In the genomic region with DNA sequence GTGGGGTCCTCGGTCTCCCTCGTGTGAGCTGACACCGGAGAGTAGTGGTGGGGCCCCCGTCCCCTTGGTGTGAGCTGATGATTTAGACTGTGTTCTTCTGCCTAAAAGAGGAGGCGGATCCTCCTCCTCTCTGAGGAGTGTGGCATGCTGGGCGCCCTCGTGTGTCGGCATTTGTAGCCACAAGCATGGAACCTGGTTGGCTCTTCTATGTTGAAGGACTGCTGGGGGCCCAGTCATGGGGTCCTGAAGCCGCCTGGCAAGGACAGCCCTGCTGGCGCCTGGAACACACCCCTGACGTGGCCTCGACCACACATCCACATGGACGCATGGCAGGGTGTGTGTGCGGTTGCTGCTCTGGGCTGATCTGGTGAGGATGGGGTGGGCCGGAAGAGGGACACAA, we compare ENCODE assay signal across 9 cellular contexts. TPM values are rescaled to one million over a fixed set of nuclear protein-coding genes. Genes with fewer than 3 reads are reported as not detected.
A peak's percentile ranks its signal among the peaks of the same experiment; 100 is the strongest.
DNase-seq lines count a peak whose midpoint lies in the region; TF ChIP-seq lines count a peak whose summit lies in the region.
"Had no signal": no experiment of that assay in that cellular context is flagged by ENCODE, and none has a peak within 500 bp of the region (broad histone marks: within the 10 kb centered on the region; RNA-seq: fewer than 3 reads in every experiment).

No MANE protein-coding gene starts in this region.

- H3K27me3 Mint-ChIP-seq in activated CD4-positive, alpha-beta T cell treated with anti-CD3 and anti-CD28 coated beads, Interleukin-2, amount 10 ng/mL, durations not matched to agents 24 days and 14 days = no peaks in the 10 kb centered on the region
- H3K27me3 Mint-ChIP-seq: activated B cell treated with CpG ODN at 0.5 μM for 24 hours had no signal

- CTCF ChIA-PET in OCI-LY7 (lab: Charles Lee; ENCODE audit: unreplicated experiment) = no interaction called here

- H2AFZ ChIP-seq in OCI-LY7 (ENCODE audit: low read length) = no peak overlapping the region
- H2AFZ ChIP-seq in fibroblast of lung (ENCODE audit: low read length) = no peak overlapping the region
- H2AFZ ChIP-seq in smooth muscle cell (ENCODE audit: low read depth) = no peak overlapping the region

- no peaks in the 10 kb centered on the region for H3K9me3 Mint-ChIP-seq in activated CD4-positive, alpha-beta T cell treated with anti-CD3 and anti-CD28 coated beads, Interleukin-2, amount 10 ng/mL, durations not matched to agents 24 days and 14 days
- H3K9me3 Mint-ChIP-seq: activated B cell treated with CpG ODN at 0.5 μM for 24 hours had no signal

- H3K36me3 Mint-ChIP-seq in activated CD4-positive, alpha-beta T cell treated with anti-CD3 and anti-CD28 coated beads, Interleukin-2, amount 10 ng/mL, durations not matched to agents 24 days and 14 days (ENCODE audit: low read depth) = peaks cover 15% of the 10 kb centered on the region

- POLR2A ChIA-PET in OCI-LY7 (lab: Charles Lee) = no interaction called here

- H3K9ac ChIP-seq in fibroblast of lung (ENCODE audit: insufficient read depth, low read length) (no peak overlapping the region), smooth muscle cell (ENCODE audit: low read depth) (no peak overlapping the region)

- H4K20me1 ChIP-seq in OCI-LY7 (ENCODE audit: insufficient read depth, low read length) = no peaks in the 10 kb centered on the region
- H4K20me1 ChIP-seq in fibroblast of lung (ENCODE audit: control insufficient read depth, extremely low read depth, insufficient read depth, low read length) = no peaks in the 10 kb centered on the region
- peaks cover 61% of the 10 kb centered on the region for H4K20me1 ChIP-seq in smooth muscle cell (ENCODE audit: low read depth)

- BruUV-seq in OCI-LY7 (replicated peaks; lab: Mats Ljungman, UMichigan) = no TSS peak

- H3K79me2 ChIP-seq in OCI-LY7 (ENCODE audit: insufficient read depth, low read depth, low read length) = no peaks in the 10 kb centered on the region
- no peaks in the 10 kb centered on the region for H3K79me2 ChIP-seq in fibroblast of lung (ENCODE audit: control insufficient read depth, insufficient read depth, low read length)
- peaks cover 3% of the 10 kb centered on the region for H3K79me2 ChIP-seq in smooth muscle cell (ENCODE audit: low read depth)

- H3K27ac Mint-ChIP-seq in activated CD4-positive, alpha-beta T cell treated with anti-CD3 and anti-CD28 coated beads, Interleukin-2, amount 10 ng/mL, durations not matched to agents 24 days and 14 days = no peak overlapping the region
- H3K27ac Mint-ChIP-seq: activated B cell treated with CpG ODN at 0.5 μM for 24 hours had no signal

- H3K9me3 ChIP-seq in OCI-LY7 (ENCODE audit: low read length) = no peaks in the 10 kb centered on the region
- no peaks in the 10 kb centered on the region for H3K9me3 ChIP-seq in fibroblast of lung (ENCODE audit: control insufficient read depth, insufficient read depth, low read depth, low read length)
- no peaks in the 10 kb centered on the region for H3K9me3 ChIP-seq in smooth muscle cell (replicated peaks; ENCODE audit: low read depth)

- 84% methylated on average over 15 of the region's 15 CpGs for WGBS in smooth muscle cell (ENCODE audit: low lambda C conversion rate)

- no peaks in the 10 kb centered on the region for H3F3A ChIP-seq in smooth muscle cell (ENCODE audit: low read depth)

- no peaks in the 10 kb centered on the region for H3K9me2 ChIP-seq in OCI-LY7 (ENCODE audit: insufficient read depth, low read length)

- peak; percentile 66 for DNase-seq in activated CD4-positive, alpha-beta T cell treated with anti-CD3 and anti-CD28 coated beads, Interleukin-2, amount 10 ng/mL, durations not matched to agents 24 days and 14 days
- no peak for DNase-seq in activated CD4-positive, alpha-beta T cell treated with anti-CD3 and anti-CD28 coated beads for 4 hours
- DNase-seq in OCI-LY7 (ENCODE audit: low spot score) (peak; percentile 38), fibroblast of lung (ENCODE audit: low read depth in 2 of 2) (peak; percentile 28 to 57), smooth muscle cell (lab: John Stamatoyannopoulos, UW; ENCODE audit: unreplicated experiment) (no peak), amniotic stem cell (lab: John Stamatoyannopoulos, UW) (no peak), dedifferentiated amniotic fluid mesenchymal stem cell (ENCODE audit: extremely low spot score) (no peak), occipital lobe (lab: John Stamatoyannopoulos, UW) (no peak)
- DNase-seq: activated B cell treated with CpG ODN at 0.5 μM for 24 hours had no signal

- H3K4me2 ChIP-seq in OCI-LY7 (ENCODE audit: low read length) (no peak overlapping the region), fibroblast of lung (ENCODE audit: extremely low read depth, insufficient read depth, low read length) (no peak overlapping the region), smooth muscle cell (no peak overlapping the region)

- intact Hi-C loops in activated CD4-positive, alpha-beta T cell treated with anti-CD3 and anti-CD28 coated beads, Interleukin-2, amount 10 ng/mL, durations not matched to agents 24 days and 14 days (cut with micrococcal nuclease) = no loop called here
- intact Hi-C loops in OCI-LY7 (cut with micrococcal nuclease; ENCODE audit: unreplicated experiment) = loop anchor here (5.0 kb wide), 1 partner anchor 129 kb away; no protein-coding TSS in a partner anchor

- H3K36me3 ChIP-seq in OCI-LY7 (ENCODE audit: insufficient read depth, low read length) (peaks cover 25% of the 10 kb centered on the region; the same call in 1 of the 2 replicates), fibroblast of lung (ENCODE audit: control insufficient read depth, insufficient read depth, low read length) (peaks cover 25% of the 10 kb centered on the region), smooth muscle cell (ENCODE audit: low read depth) (no peaks in the 10 kb centered on the region)

- H3K4me1 ChIP-seq in OCI-LY7 (ENCODE audit: insufficient read depth, low read length, poor library complexity, severe bottlenecking) (no peaks in the 10 kb centered on the region), fibroblast of lung (ENCODE audit: control insufficient read depth, extremely low read depth, insufficient read depth, low read length) (no peaks in the 10 kb centered on the region), smooth muscle cell (ENCODE audit: low read depth) (no peaks in the 10 kb centered on the region)

- H3K4me3 ChIP-seq in OCI-LY7 (ENCODE audit: low read depth, low read length, poor library complexity, severe bottlenecking) (no peak overlapping the region), fibroblast of lung (replicated peaks in 1 of 4; ENCODE audit: control extremely low read depth in 1 of 4, insufficient read depth in 1 of 4, low read depth in 3 of 4, low read length in 4 of 4) (no peak overlapping the region), smooth muscle cell (no peak overlapping the region)

- no peak overlapping the region for H3K4me3 Mint-ChIP-seq in activated CD4-positive, alpha-beta T cell treated with anti-CD3 and anti-CD28 coated beads, Interleukin-2, amount 10 ng/mL, durations not matched to agents 24 days and 14 days
- H3K4me3 Mint-ChIP-seq: activated B cell treated with CpG ODN at 0.5 μM for 24 hours had no signal

- H3K27me3 ChIP-seq in fibroblast of lung (ENCODE audit: control insufficient read depth, insufficient read depth, low read length) (no peaks in the 10 kb centered on the region), smooth muscle cell (ENCODE audit: low read depth) (no peaks in the 10 kb centered on the region)

- H3K27ac ChIP-seq in OCI-LY7 (ENCODE audit: low read depth, low read length, poor library complexity, severe bottlenecking) (no peak overlapping the region), fibroblast of lung (ENCODE audit: insufficient read depth, low read length) (no peak overlapping the region), smooth muscle cell (ENCODE audit: low read depth) (no peak overlapping the region)

- H3K4me1 Mint-ChIP-seq in activated CD4-positive, alpha-beta T cell treated with anti-CD3 and anti-CD28 coated beads, Interleukin-2, amount 10 ng/mL, durations not matched to agents 24 days and 14 days = peaks cover 9% of the 10 kb centered on the region

- TF ChIP-seq CTCF in OCI-LY7 (conservative IDR thresholded peaks at IDR 0.05; ENCODE audit: low read length) (peak; percentile 55), fibroblast of lung (conservative IDR thresholded peaks at IDR 0.05 in 1 of 2, IDR thresholded peaks at IDR 0.05 in 1 of 2; ENCODE audit: low read depth in 1 of 2, low read length in 2 of 2) (peak in 1 of 2 donors; percentile 43), smooth muscle cell (IDR thresholded peaks at IDR 0.05; ENCODE audit: borderline replicate concordance, insufficient read depth, poor library complexity, severe bottlenecking) (peak; percentile 11)

RNA-seq across cellular contexts. Expression of a gene that starts 50.2 kb away (rescaled TPM):
- 51.4 and 53.8 TPM in 2 replicates for total RNA-seq in activated CD4-positive, alpha-beta T cell treated with anti-CD3 and anti-CD28 coated beads, Interleukin-2, amount 10 ng/mL, durations not matched to agents 24 days and 14 days
- total RNA-seq in OCI-LY7 (2014; rRNA removed; shearing (Covaris generic)) = 22.4 and 24.9 TPM in 2 replicates
- total RNA-seq in OCI-LY7 (2022) (40.0 and 43.0 TPM in 2 replicates), fibroblast of lung (19.8 and 21.6 TPM in 2 replicates), smooth muscle cell (32.2 and 35.8 TPM in 2 replicates), occipital lobe (35.6 TPM)
- polyA plus RNA-seq in fibroblast of lung (46.1 and 65.6 TPM in 2 replicates), smooth muscle cell (25.1 and 31.8 TPM in 2 replicates)
- 43.7 and 46.4 TPM in 2 replicates for polyA plus RNA-seq in fibroblast of lung (2012)
- polyA minus RNA-seq in fibroblast of lung (ENCODE audit: low replicate concordance) = 90.0 and 93.8 TPM in 2 replicates

Comparison
In these comparisons a context has a peak if more than half of its experiments do, and no peak if none do; other contexts are left out.
1. DNase-seq: peak in activated CD4-positive, alpha-beta T cell treated with anti-CD3 and anti-CD28 coated beads, Interleukin-2, amount 10 ng/mL, durations not matched to agents 24 days and 14 days (single experiment), OCI-LY7 (single experiment) and fibroblast of lung (2 of 2); none in activated CD4-positive, alpha-beta T cell treated with anti-CD3 and anti-CD28 coated beads for 4 hours (0 of 2), smooth muscle cell (single experiment), amniotic stem cell (single experiment), dedifferentiated amniotic fluid mesenchymal stem cell (single experiment) and occipital lobe (single experiment).